Comparison of ENCODE assay signal across 8 cellular contexts in the genomic region with DNA sequence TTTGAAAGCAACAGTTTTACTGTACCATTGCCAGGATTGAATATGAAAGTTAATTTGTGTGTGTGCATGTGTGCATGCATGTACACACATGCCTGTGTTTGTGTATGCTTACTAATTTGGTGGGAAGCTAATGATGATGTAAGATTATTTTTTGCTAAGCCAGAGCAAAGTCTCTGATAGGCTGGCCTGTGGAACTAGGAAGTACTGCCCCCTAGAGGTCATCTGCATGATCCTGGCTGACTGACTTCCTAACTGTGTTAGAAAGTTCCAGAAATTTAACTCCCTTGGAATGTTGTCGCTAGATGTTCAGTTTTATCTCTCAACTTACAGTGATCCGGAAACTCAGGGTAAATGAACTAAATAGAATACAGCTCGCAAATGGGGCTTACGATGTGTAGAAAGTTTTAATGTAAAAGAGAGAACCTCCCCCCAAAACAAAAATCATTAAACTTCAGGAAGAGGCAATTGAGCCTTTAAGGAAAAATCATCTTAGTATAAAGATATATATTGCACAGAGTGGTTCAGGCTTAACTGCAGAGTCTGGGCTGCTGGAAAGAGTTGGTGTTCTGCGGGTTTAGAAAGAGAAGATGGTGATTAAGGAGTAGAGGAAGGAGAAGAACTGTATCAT. TPM values are rescaled to one million over a fixed set of nuclear protein-coding genes. Genes with fewer than 3 reads are reported as not detected.
DNase-seq lines count a peak whose midpoint lies in the region; ATAC-seq, FAIRE-seq and TF ChIP-seq lines count a peak whose summit lies in the region.

No MANE protein-coding gene starts in this region.

- no peak overlapping the region for H2AFZ ChIP-seq in HepG2 (ENCODE audit: low read length)

- H3K27me3 Mint-ChIP-seq in T-helper 17 cell = peaks cover 4% of the 10 kb centered on the region

- WGBS in HepG2 (ENCODE audit: low lambda C conversion rate) = 66% methylated on average over 5 of the region's 5 CpGs

- no peak overlapping the region for H3K4me3 Mint-ChIP-seq in T-helper 17 cell

- TF ChIP-seq CTCF in GM06990 (IDR thresholded peaks at IDR 0.05; ENCODE audit: insufficient read depth, low read length, poor library complexity, severe bottlenecking) (peak; percentile 76), bronchial epithelial cell (IDR thresholded peaks at IDR 0.05; ENCODE audit: insufficient read depth, low read length, severe bottlenecking) (peak; percentile 53), HepG2 (CRISPR knock-in tag; IDR thresholded peaks at IDR 0.05) (peak; percentile 62)

- DNase-seq in GM06990 (ENCODE audit: extremely low read depth, insufficient read length) (no peak), T-helper 17 cell (peak in 2 of 3 donors; percentile 20 to 25), bronchial epithelial cell (ENCODE audit: low read depth) (peak; percentile 78), HepG2 (ENCODE audit: low spot score) (peak; percentile 27), HuH-7 (ENCODE audit: low spot score) (no peak)
- DNase-seq in stimulated activated CD8-positive, alpha-beta memory T cell treated with anti-CD3 and anti-CD28 coated beads, Interleukin-7, amount 100 ng/mL, for 1 hour (ENCODE audit: low read depth in 2 of 2) = peak; percentile 4 to 19

- TF ChIP-seq POLR2A in HepG2 (IDR thresholded peaks at IDR 0.05; ENCODE audit: insufficient read depth in 1 of 2, low read depth in 2 of 2, low read length in 2 of 2) = no peak

- H3K4me3 ChIP-seq in GM06990 (replicated peaks; ENCODE audit: low read depth, low read length) (no peak overlapping the region), bronchial epithelial cell (ENCODE audit: low read depth, low read length) (no peak overlapping the region), HepG2 (replicated peaks in 1 of 3; ENCODE audit: insufficient read depth in 1 of 3, low read depth in 2 of 3, low read length in 3 of 3) (no peak overlapping the region)

- H3K27me3 ChIP-seq in GM06990 (replicated peaks; ENCODE audit: control insufficient read depth, insufficient read depth, low read length) (no peaks in the 10 kb centered on the region), bronchial epithelial cell (ENCODE audit: control insufficient read depth, insufficient read depth, low read length) (no peaks in the 10 kb centered on the region), HepG2 (ENCODE audit: control insufficient read depth in 1 of 2, insufficient read depth in 2 of 2, low read length in 2 of 2) (no peaks in the 10 kb centered on the region; a peak in 2 of 5 replicates)

- BruUV-seq in HepG2 (replicated peaks; lab: Mats Ljungman, UMichigan) = no TSS peak

- H4K20me1 ChIP-seq in HepG2 (ENCODE audit: insufficient read depth, low read length) = no peaks in the 10 kb centered on the region

- FAIRE-seq in bronchial epithelial cell (lab: Jason Lieb, UNC) (no peak), HepG2 (lab: Jason Lieb, UNC) (no peak)

- H3K36me3 ChIP-seq in GM06990 (ENCODE audit: control insufficient read depth, insufficient read depth, low read length) = no peaks in the 10 kb centered on the region
- H3K36me3 ChIP-seq in bronchial epithelial cell (ENCODE audit: control insufficient read depth, insufficient read depth, low read length) = no peaks in the 10 kb centered on the region
- no peaks in the 10 kb centered on the region for H3K36me3 ChIP-seq in HepG2 (replicated peaks in 1 of 2; ENCODE audit: control insufficient read depth in 1 of 2, insufficient read depth in 2 of 2, low read length in 2 of 2)

- H3K4me1 Mint-ChIP-seq in T-helper 17 cell = peaks cover 15% of the 10 kb centered on the region

- CTCF ChIA-PET in HepG2 (lab: Yijun Ruan, JAX; ENCODE audit: low intra/inter-chr PET ratio, low total read pairs) = interaction anchor here (1.7 kb wide), 1 partner anchor 178 kb away, joined by 5 read pairs; no protein-coding TSS in a partner anchor

- H3K9ac ChIP-seq in HepG2 (ENCODE audit: insufficient read depth, low read depth, low read length) = no peak overlapping the region

- TF ChIP-seq EP300 in HepG2 (IDR thresholded peaks at IDR 0.05; ENCODE audit: low read depth in 2 of 2, low read length in 2 of 2) (no peak), HepG2 (CRISPR knock-in tag; IDR thresholded peaks at IDR 0.05; ENCODE audit: borderline replicate concordance) (no peak)

- POLR2A ChIA-PET in HepG2 (lab: Yijun Ruan, JAX) = no interaction called here

- no peak overlapping the region for H3K27ac Mint-ChIP-seq in T-helper 17 cell

- no peak overlapping the region for H3K27ac ChIP-seq in HepG2 (ENCODE audit: extremely low read length, insufficient read depth, low read length)

- TF ChIP-seq RAD21 in HepG2 (CRISPR knock-in tag; IDR thresholded peaks at IDR 0.05) = no peak

- H3K9me3 ChIP-seq in T-helper 17 cell (ENCODE audit: control insufficient read depth, low read length, poor library complexity, severe bottlenecking) = no peaks in the 10 kb centered on the region
- H3K9me3 ChIP-seq in HepG2 (ENCODE audit: low read length) = no peaks in the 10 kb centered on the region

- ATAC-seq in HG02678 (IDR thresholded peaks at IDR 0.05; ENCODE audit: unreplicated experiment) (peak; percentile 62), T-helper 17 cell (peak; percentile 84), HepG2 (peak; percentile 71), GM19397 (IDR thresholded peaks at IDR 0.05; ENCODE audit: unreplicated experiment) (no peak)

- in situ Hi-C loops in HepG2 (cut with HindIII; ENCODE audit: extremely low pct_ligation_motif_present, low pct_unique_long_range_greater_than_20kb) = no loop called here

- intact Hi-C loops in HepG2 (cut with micrococcal nuclease; ENCODE audit: unreplicated experiment) = loop anchor here (10.0 kb wide), 1 partner anchor 148 kb away; no protein-coding TSS in a partner anchor

- H3K4me2 ChIP-seq in HepG2 (ENCODE audit: low read depth, low read length) = no peak overlapping the region

- no peaks in the 10 kb centered on the region for H3K4me1 ChIP-seq in HepG2 (ENCODE audit: insufficient read depth, low read length)

- H3K36me3 Mint-ChIP-seq in T-helper 17 cell (ENCODE audit: low read depth) = peaks cover 3% of the 10 kb centered on the region

- H3K79me2 ChIP-seq in HepG2 (ENCODE audit: insufficient read depth, low read length) = no peaks in the 10 kb centered on the region

TF ChIP-seq in HepG2, 621 proteins besides CTCF, POLR2A, EP300 and RAD21 (continues in another document):
- TF ChIP-seq, protein P1, sequence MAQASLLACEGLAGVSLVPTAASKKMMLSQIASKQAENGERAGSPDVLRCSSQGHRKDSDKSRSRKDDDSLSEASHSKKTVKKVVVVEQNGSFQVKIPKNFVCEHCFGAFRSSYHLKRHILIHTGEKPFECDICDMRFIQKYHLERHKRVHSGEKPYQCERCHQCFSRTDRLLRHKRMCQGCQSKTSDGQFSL (CRISPR knock-in tag; IDR thresholded peaks at IDR 0.05) = no peak
- TF ChIP-seq ZNF333 (CRISPR knock-in tag; IDR thresholded peaks at IDR 0.05; ENCODE audit: borderline replicate concordance) (no peak), NFYC (CRISPR knock-in tag; IDR thresholded peaks at IDR 0.05) (peak; percentile 37), SMC3 (IDR thresholded peaks at IDR 0.05; ENCODE audit: low read length) (peak; percentile 60), NPAS2 (CRISPR knock-in tag; IDR thresholded peaks at IDR 0.05; ENCODE audit: borderline replicate concordance) (no peak), ZNF180 (CRISPR knock-in tag; IDR thresholded peaks at IDR 0.05; ENCODE audit: borderline replicate concordance, low read depth) (no peak), PTBP1 (IDR thresholded peaks at IDR 0.05; ENCODE audit: low read depth, low read length, poor library complexity, severe bottlenecking) (no peak)
- TF ChIP-seq, protein P2, sequence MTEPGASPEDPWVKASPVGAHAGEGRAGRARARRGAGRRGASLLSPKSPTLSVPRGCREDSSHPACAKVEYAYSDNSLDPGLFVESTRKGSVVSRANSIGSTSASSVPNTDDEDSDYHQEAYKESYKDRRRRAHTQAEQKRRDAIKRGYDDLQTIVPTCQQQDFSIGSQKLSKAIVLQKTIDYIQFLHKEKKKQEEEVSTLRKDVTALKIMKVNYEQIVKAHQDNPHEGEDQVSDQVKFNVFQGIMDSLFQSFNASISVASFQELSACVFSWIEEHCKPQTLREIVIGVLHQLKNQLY (CRISPR knock-in tag; IDR thresholded peaks at IDR 0.05) = no peak
- TF ChIP-seq, protein P3, sequence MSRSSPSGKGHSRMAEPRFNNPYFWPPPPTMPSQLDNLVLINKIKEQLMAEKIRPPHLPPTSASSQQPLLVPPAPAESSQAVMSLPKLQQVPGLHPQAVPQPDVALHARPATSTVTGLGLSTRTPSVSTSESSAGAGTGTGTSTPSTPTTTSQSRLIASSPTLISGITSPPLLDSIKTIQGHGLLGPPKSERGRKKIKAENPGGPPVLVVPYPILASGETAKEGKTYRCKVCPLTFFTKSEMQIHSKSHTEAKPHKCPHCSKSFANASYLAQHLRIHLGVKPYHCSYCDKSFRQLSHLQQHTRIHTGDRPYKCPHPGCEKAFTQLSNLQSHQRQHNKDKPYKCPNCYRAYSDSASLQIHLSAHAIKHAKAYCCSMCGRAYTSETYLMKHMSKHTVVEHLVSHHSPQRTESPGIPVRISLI (CRISPR knock-in tag; IDR thresholded peaks at IDR 0.05; ENCODE audit: borderline replicate concordance) = no peak

RNA-seq across cellular contexts. Expression of gene SLC38A1, which starts 34.3 kb away (rescaled TPM):
- 100 to 1,000 TPM; 262 to 265 TPM for total RNA-seq in T-helper 17 cell
- total RNA-seq in bronchial epithelial cell = 188 and 263 TPM in 2 replicates
- total RNA-seq in HepG2 (2016; rRNA removed; fragmentation: Illumina TruSeq; extraction: Trizol) = 47.0 and 49.8 TPM in 2 replicates
- 38.0 and 39.4 TPM in 2 replicates for total RNA-seq in HepG2 (2016; cell fraction: cytosol; rRNA removed; fragmentation: Illumina TruSeq; extraction: Trizol; ENCODE audit: low read depth)
- total RNA-seq in HepG2 (2016; cell fraction: insoluble cytoplasmic fraction; rRNA removed; fragmentation: Illumina TruSeq; extraction: Trizol) = 47.7 and 50.5 TPM in 2 replicates
- 32.7 and 33.7 TPM in 2 replicates for total RNA-seq in HepG2 (2016; cell fraction: membrane; rRNA removed; fragmentation: Illumina TruSeq; extraction: Trizol)
- total RNA-seq in HepG2 (2016; cell fraction: nucleus; rRNA removed; fragmentation: Illumina TruSeq; extraction: Trizol) = 56.8 and 57.5 TPM in 2 replicates
- polyA plus RNA-seq in HepG2 (2011; rRNA removed) = 42.0 and 50.6 TPM in 2 replicates
- polyA plus RNA-seq in HepG2 (2011; cell fraction: cytosol; rRNA removed) = 23.8 and 38.5 TPM in 2 replicates
- 23.7 and 30.2 TPM in 2 replicates for polyA plus RNA-seq in HepG2 (2011; cell fraction: nucleus; rRNA removed)
- polyA plus RNA-seq in HepG2 (2012) = 35.2 and 56.5 TPM in 2 replicates
- polyA plus RNA-seq in HepG2 (2016; cell fraction: cytosol; fragmentation: Illumina TruSeq; extraction: Trizol; ENCODE audit: low read depth) = 4.1 and 5.4 TPM in 2 replicates
- 25.3 and 31.2 TPM in 2 replicates for polyA plus RNA-seq in HepG2 (2016; cell fraction: insoluble cytoplasmic fraction; fragmentation: Illumina TruSeq; extraction: Trizol; ENCODE audit: low read depth)
- 10.1 and 10.4 TPM in 2 replicates for polyA plus RNA-seq in HepG2 (2016; cell fraction: membrane; fragmentation: Illumina TruSeq; extraction: Trizol; ENCODE audit: low read depth)
- 39.9 and 42.9 TPM in 2 replicates for polyA plus RNA-seq in HepG2 (2016; cell fraction: nucleus; fragmentation: Illumina TruSeq; extraction: Trizol; ENCODE audit: insufficient read depth, low read depth)
- 122 and 355 TPM in 2 replicates for polyA minus RNA-seq in HepG2 (2011; rRNA and poly(A)+ RNA removed; ENCODE audit: low replicate concordance)
- polyA minus RNA-seq in HepG2 (2011; cell fraction: cytosol; rRNA and poly(A)+ RNA removed) = 81.0 and 98.9 TPM in 2 replicates
- 132 and 143 TPM in 2 replicates for polyA minus RNA-seq in HepG2 (2011; cell fraction: nucleus; rRNA and poly(A)+ RNA removed)

Comparison
In these comparisons a context has a peak if more than half of its experiments do, and no peak if none do; other contexts are left out.
1. DNase-seq: peak in T-helper 17 cell (2 of 3), bronchial epithelial cell (single experiment), HepG2 (single experiment) and stimulated activated CD8-positive, alpha-beta memory T cell treated with anti-CD3 and anti-CD28 coated beads, Interleukin-7, amount 100 ng/mL, for 1 hour (2 of 2); none in GM06990 (single experiment) and HuH-7 (single experiment).
2. Peak in every context shown above with its lines, with median percentiles within 50 percentile points of each other: CTCF ChIP-seq.